Comparison of ENCODE assay signal across 12 cellular contexts in genomic region chr2:20604957-20605381, GRCh38. TPM values are rescaled to one million over a fixed set of nuclear protein-coding genes. Genes with fewer than 3 reads are reported as not detected.
DNase-seq lines count a peak whose midpoint lies in the region; ATAC-seq, FAIRE-seq and TF ChIP-seq lines count a peak whose summit lies in the region.
"Had no signal": no experiment of that assay in that cellular context is flagged by ENCODE, and none has a peak within 500 bp of the region (broad histone marks: within the 10 kb centered on the region; RNA-seq: fewer than 3 reads in every experiment).

No MANE protein-coding gene starts in this region.

- peak; percentile 79 for DNase-seq in AG20443 (ENCODE audit: low spot score)
- DNase-seq in ascending aorta (ENCODE audit: low spot score in 2 of 2) = peak; percentile 5 to 66
- peak; percentile 66 for DNase-seq in cardiac septum (ENCODE audit: low spot score)
- DNase-seq in posterior cingulate gyrus = peak in 7 of 10 donors; percentile 4 to 67 (median 26)
- no peak for DNase-seq in NCI-H748 (lab: John Stamatoyannopoulos, UW; ENCODE audit: unreplicated experiment)
- DNase-seq in GM12892 (ENCODE audit: insufficient read length) = no peak
- DNase-seq: activated T-cell treated with anti-CD3 and anti-CD28 coated beads, Interleukin-2, amount 50 U/mL, for 48 hours; CD4-positive, alpha-beta T cell; natural killer cell; T-helper 9 cell had no signal

- ATAC-seq in HG02678 (IDR thresholded peaks at IDR 0.05; ENCODE audit: unreplicated experiment) (no peak), HG02623 (IDR thresholded peaks at IDR 0.05; ENCODE audit: unreplicated experiment) (no peak)
- ATAC-seq: natural killer cell had no signal

- H3K9me3 ChIP-seq in ascending aorta = no peaks in the 10 kb centered on the region

- intact Hi-C loops in ascending aorta (cut with DNase I) (no loop called here), cardiac septum (cut with DNase I) (no loop called here), posterior cingulate gyrus (cut with DNase I) (loop anchor here (10.0 kb wide), 1 partner anchor 90 kb away; no protein-coding TSS in a partner anchor)

- peaks cover 0 to 11% of the 10 kb centered on the region in 2 donors for H3K4me1 ChIP-seq in ascending aorta

- no peaks in the 10 kb centered on the region for H3K27me3 ChIP-seq in ascending aorta

- H3K36me3 ChIP-seq in ascending aorta = no peaks in the 10 kb centered on the region

- no peak overlapping the region for H3K4me3 ChIP-seq in ascending aorta

- no peak for FAIRE-seq in GM12892 (lab: Jason Lieb, UNC)

- no peak for TF ChIP-seq CTCF in ascending aorta (IDR thresholded peaks at IDR 0.05)

- no peak for TF ChIP-seq POLR2A in GM12892 (IDR thresholded peaks at IDR 0.05; ENCODE audit: low read depth, low read length)

- H3K27ac ChIP-seq in ascending aorta = no peak overlapping the region

RNA-seq across cellular contexts. Expression of gene HS1BP3, which starts 45.9 kb away (rescaled TPM):
- total RNA-seq in ascending aorta (40.0 TPM), cardiac septum (15.6 TPM)
- polyA plus RNA-seq in GM12892 (2012; ENCODE audit: missing spikeins) = 7.3 TPM

Comparison
In these comparisons a context has a peak if more than half of its experiments do, and no peak if none do; other contexts are left out.
1. DNase-seq: peak in AG20443 (single experiment), ascending aorta (2 of 2), cardiac septum (single experiment) and posterior cingulate gyrus (7 of 10); none in NCI-H748 (single experiment) and GM12892 (single experiment).